ENCODE assay signal across 8 cellular contexts in genomic region chr10:74081192-74081803, GRCh38.
DNase-seq lines count a peak whose midpoint lies in the region; ATAC-seq, FAIRE-seq and TF ChIP-seq lines count a peak whose summit lies in the region.

No MANE protein-coding gene starts in this region.

- TF ChIP-seq RAD21 in Ishikawa (IDR thresholded peaks at IDR 0.05; ENCODE audit: low read depth) = peak; percentile 81

- no peak for FAIRE-seq in kidney (lab: Jason Lieb, UNC)

- H3K4me1 Mint-ChIP-seq in MCF 10A (ENCODE audit: insufficient read depth, unreplicated experiment) = peaks cover 23% of the 10 kb centered on the region

- H3K27ac ChIP-seq in kidney (ENCODE audit: low read depth in 2 of 2, low read length in 2 of 2) = no peak overlapping the region

- no peaks in the 10 kb centered on the region for H3K9me3 Mint-ChIP-seq in MCF 10A (ENCODE audit: unreplicated experiment)

- TF ChIP-seq CTCF in MCF 10A (IDR thresholded peaks at IDR 0.05; ENCODE audit: unreplicated experiment) (peak; percentile 71), kidney (IDR thresholded peaks at IDR 0.05; ENCODE audit: borderline replicate concordance, extremely low read depth, insufficient read depth) (peak; percentile 65)

- H3K4me3 Mint-ChIP-seq in MCF 10A (ENCODE audit: unreplicated experiment) = no peak overlapping the region

- no peaks in the 10 kb centered on the region for H3K27me3 Mint-ChIP-seq in MCF 10A (ENCODE audit: insufficient read depth, unreplicated experiment)

- intact Hi-C loops in MCF 10A (cut with micrococcal nuclease) = loop anchor here (1.0 to 5.0 kb wide), 5 partner anchors 49 to 195 kb away; no protein-coding TSS in a partner anchor
- intact Hi-C loops in kidney (cut with DNase I) = no loop called here

- TF ChIP-seq EP300 in Ishikawa (IDR thresholded peaks at IDR 0.05; ENCODE audit: borderline replicate concordance) = no peak

- peak; percentile 62 for ATAC-seq in SK-N-SH treated with all-trans-retinoic acid at 6 μM for 48 hours
- no peak for ATAC-seq in HG02623 (IDR thresholded peaks at IDR 0.05; ENCODE audit: unreplicated experiment)

- no peak overlapping the region for H3K27ac Mint-ChIP-seq in MCF 10A (ENCODE audit: low read depth, unreplicated experiment)

- H3K9ac ChIP-seq in kidney (ENCODE audit: low read length in 2 of 2) = no peak overlapping the region

- peaks cover 5 to 7% of the 10 kb centered on the region in 2 donors for H3K36me3 ChIP-seq in kidney (ENCODE audit: control insufficient read depth in 1 of 2, insufficient read depth in 2 of 2, low read length in 2 of 2)

- no TSS peak for BruUV-seq in MCF 10A (replicated peaks; lab: Mats Ljungman, UMichigan)

- DNase-seq in EH (ENCODE audit: low read depth) (peak; percentile 69), MCF 10A (ENCODE audit: unreplicated experiment) (peak; percentile 76), kidney (no peak), NCI-H187 treated with DMSO at 0.1 percent for 48 hours (lab: John Stamatoyannopoulos, UW) (no peak)
- peak; percentile 8 to 23 for DNase-seq in stimulated activated CD4-positive, alpha-beta T cell treated with anti-CD3 and anti-CD28 coated beads, Interleukin-4, amount 100 ng/mL, for 4 hours

- POLR2A ChIA-PET in MCF 10A (lab: Yijun Ruan, JAX) = interaction anchor here (0.6 to 6.0 kb wide), 13 partner anchors 10 to 260 kb away, joined by 3 to 55 read pairs (median 5); partner anchors contain the start of gene VCL

- H3K9me3 ChIP-seq in kidney (ENCODE audit: control insufficient read depth in 1 of 2, low read length in 2 of 2) = no peaks in the 10 kb centered on the region

- H3K36me3 Mint-ChIP-seq in MCF 10A (ENCODE audit: insufficient read depth, unreplicated experiment) = peaks cover 41% of the 10 kb centered on the region

- CTCF ChIA-PET in MCF 10A (lab: Yijun Ruan, JAX) = interaction anchor here (0.5 to 4.9 kb wide), 34 partner anchors 10 to 379 kb away, joined by 3 to 60 read pairs (median 4); no protein-coding TSS in a partner anchor

- H3K4me1 ChIP-seq in kidney (ENCODE audit: control insufficient read depth in 1 of 2, insufficient read depth in 1 of 2, low read depth in 1 of 2, low read length in 2 of 2) = no peaks in the 10 kb centered on the region

- H3K4me3 ChIP-seq in kidney (ENCODE audit: low read length in 2 of 2) = no peak overlapping the region

TF ChIP-seq in Ishikawa, 13 proteins besides CTCF, POLR2A, EP300 and RAD21:
- TF ChIP-seq TEAD4 (IDR thresholded peaks at IDR 0.05) (no peak), CEBPB (IDR thresholded peaks at IDR 0.05) (no peak), ZBTB7A (IDR thresholded peaks at IDR 0.05; ENCODE audit: low read depth) (no peak), TAF1 (IDR thresholded peaks at IDR 0.05; ENCODE audit: low read depth) (no peak), TCF12 (IDR thresholded peaks at IDR 0.05; ENCODE audit: low read depth) (no peak), FOXM1 (IDR thresholded peaks at IDR 0.05; ENCODE audit: borderline replicate concordance, low read depth) (no peak), NFIC (IDR thresholded peaks at IDR 0.05) (no peak), CREB1 (IDR thresholded peaks at IDR 0.05; ENCODE audit: low read depth) (no peak), EGR1 (IDR thresholded peaks at IDR 0.05) (no peak), YY1 (IDR thresholded peaks at IDR 0.05; ENCODE audit: low read depth) (no peak)
- TF ChIP-seq, protein P1, sequence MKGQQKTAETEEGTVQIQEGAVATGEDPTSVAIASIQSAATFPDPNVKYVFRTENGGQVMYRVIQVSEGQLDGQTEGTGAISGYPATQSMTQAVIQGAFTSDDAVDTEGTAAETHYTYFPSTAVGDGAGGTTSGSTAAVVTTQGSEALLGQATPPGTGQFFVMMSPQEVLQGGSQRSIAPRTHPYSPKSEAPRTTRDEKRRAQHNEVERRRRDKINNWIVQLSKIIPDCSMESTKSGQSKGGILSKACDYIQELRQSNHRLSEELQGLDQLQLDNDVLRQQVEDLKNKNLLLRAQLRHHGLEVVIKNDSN (IDR thresholded peaks at IDR 0.05) = no peak
- TF ChIP-seq, protein P2, sequence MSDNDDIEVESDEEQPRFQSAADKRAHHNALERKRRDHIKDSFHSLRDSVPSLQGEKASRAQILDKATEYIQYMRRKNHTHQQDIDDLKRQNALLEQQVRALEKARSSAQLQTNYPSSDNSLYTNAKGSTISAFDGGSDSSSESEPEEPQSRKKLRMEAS (IDR thresholded peaks at IDR 0.05) = no peak
- TF ChIP-seq, protein P3, sequence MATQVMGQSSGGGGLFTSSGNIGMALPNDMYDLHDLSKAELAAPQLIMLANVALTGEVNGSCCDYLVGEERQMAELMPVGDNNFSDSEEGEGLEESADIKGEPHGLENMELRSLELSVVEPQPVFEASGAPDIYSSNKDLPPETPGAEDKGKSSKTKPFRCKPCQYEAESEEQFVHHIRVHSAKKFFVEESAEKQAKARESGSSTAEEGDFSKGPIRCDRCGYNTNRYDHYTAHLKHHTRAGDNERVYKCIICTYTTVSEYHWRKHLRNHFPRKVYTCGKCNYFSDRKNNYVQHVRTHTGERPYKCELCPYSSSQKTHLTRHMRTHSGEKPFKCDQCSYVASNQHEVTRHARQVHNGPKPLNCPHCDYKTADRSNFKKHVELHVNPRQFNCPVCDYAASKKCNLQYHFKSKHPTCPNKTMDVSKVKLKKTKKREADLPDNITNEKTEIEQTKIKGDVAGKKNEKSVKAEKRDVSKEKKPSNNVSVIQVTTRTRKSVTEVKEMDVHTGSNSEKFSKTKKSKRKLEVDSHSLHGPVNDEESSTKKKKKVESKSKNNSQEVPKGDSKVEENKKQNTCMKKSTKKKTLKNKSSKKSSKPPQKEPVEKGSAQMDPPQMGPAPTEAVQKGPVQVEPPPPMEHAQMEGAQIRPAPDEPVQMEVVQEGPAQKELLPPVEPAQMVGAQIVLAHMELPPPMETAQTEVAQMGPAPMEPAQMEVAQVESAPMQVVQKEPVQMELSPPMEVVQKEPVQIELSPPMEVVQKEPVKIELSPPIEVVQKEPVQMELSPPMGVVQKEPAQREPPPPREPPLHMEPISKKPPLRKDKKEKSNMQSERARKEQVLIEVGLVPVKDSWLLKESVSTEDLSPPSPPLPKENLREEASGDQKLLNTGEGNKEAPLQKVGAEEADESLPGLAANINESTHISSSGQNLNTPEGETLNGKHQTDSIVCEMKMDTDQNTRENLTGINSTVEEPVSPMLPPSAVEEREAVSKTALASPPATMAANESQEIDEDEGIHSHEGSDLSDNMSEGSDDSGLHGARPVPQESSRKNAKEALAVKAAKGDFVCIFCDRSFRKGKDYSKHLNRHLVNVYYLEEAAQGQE (IDR thresholded peaks at IDR 0.05; ENCODE audit: low read depth) = no peak

TF ChIP-seq in SK-N-SH treated with all-trans-retinoic acid at 6 μM for 48 hours, 23 proteins besides CTCF, POLR2A, EP300 and RAD21:
- TF ChIP-seq ZFP30 (CRISPR knock-in tag; IDR thresholded peaks at IDR 0.05) (no peak), ZNF70 (CRISPR knock-in tag; IDR thresholded peaks at IDR 0.05) (no peak), ZC3H10 (CRISPR knock-in tag; IDR thresholded peaks at IDR 0.05) (no peak)
- TF ChIP-seq, protein P4, sequence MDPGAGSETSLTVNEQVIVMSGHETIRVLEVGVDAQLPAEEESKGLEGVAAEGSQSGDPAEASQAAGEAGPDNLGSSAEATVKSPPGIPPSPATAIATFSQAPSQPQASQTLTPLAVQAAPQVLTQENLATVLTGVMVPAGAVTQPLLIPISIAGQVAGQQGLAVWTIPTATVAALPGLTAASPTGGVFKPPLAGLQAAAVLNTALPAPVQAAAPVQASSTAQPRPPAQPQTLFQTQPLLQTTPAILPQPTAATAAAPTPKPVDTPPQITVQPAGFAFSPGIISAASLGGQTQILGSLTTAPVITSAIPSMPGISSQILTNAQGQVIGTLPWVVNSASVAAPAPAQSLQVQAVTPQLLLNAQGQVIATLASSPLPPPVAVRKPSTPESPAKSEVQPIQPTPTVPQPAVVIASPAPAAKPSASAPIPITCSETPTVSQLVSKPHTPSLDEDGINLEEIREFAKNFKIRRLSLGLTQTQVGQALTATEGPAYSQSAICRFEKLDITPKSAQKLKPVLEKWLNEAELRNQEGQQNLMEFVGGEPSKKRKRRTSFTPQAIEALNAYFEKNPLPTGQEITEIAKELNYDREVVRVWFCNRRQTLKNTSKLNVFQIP (CRISPR knock-in tag; IDR thresholded peaks at IDR 0.05; ENCODE audit: borderline replicate concordance, low read depth) = no peak

Comparison
In these comparisons a context has a peak if more than half of its experiments do, and no peak if none do; other contexts are left out.
1. DNase-seq: peak in EH (single experiment), MCF 10A (single experiment) and stimulated activated CD4-positive, alpha-beta T cell treated with anti-CD3 and anti-CD28 coated beads, Interleukin-4, amount 100 ng/mL, for 4 hours (2 of 2); none in kidney (single experiment) and NCI-H187 treated with DMSO at 0.1 percent for 48 hours (single experiment).